In the genomic region with DNA sequence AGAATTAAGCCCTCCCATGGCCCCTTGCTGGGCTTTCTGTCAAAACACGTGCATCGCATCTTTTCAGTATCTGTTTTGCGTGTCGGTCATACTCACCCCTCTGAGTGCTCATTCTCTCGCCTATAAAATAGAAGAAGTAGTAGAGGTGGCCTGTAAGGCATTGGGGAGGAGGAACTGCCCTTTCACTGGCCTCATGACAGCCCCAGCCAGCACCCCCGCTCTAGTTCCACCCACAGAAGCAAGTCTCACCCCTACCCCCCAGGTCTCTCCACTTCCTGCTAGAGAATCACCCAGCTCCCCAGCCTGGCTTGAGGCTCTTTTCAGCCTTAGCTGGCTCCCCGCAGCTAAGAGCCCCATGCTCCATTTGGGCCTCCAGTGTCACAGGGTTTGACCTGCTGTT, we compare ENCODE assay signal across 29 cellular contexts. TPM values are rescaled to one million over a fixed set of nuclear protein-coding genes. Genes with fewer than 3 reads are reported as not detected.
"Had no signal": no experiment of that assay in that cellular context is flagged by ENCODE, and none has a peak within 500 bp of the region (broad histone marks: within the 10 kb centered on the region; RNA-seq: fewer than 3 reads in every experiment).

No MANE protein-coding gene starts in this region.

- H3K27me3 ChIP-seq: esophagus squamous epithelium, neural progenitor cell, spleen, tibial nerve had no signal

- H3K9me3 ChIP-seq: esophagus squamous epithelium, left ventricle myocardium inferior, spleen, tibial nerve had no signal

- H2AFZ ChIP-seq: neural progenitor cell, parathyroid adenoma had no signal

- H3K36me3 ChIP-seq: neural progenitor cell had no signal

- H3K4me3 ChIP-seq: esophagus squamous epithelium, left ventricle myocardium inferior, neural progenitor cell, spleen, tibial nerve had no signal

- H3K4me1 ChIP-seq: esophagus squamous epithelium, left ventricle myocardium inferior, neural progenitor cell, parathyroid adenoma, spleen, tibial nerve had no signal

- H3K79me2 ChIP-seq: parathyroid adenoma had no signal

- H3K27ac ChIP-seq: epithelial cell of prostate, esophagus squamous epithelium, left ventricle myocardium inferior, neural progenitor cell, parathyroid adenoma, spleen, tibial nerve had no signal

- H3K9ac ChIP-seq: neural progenitor cell, parathyroid adenoma had no signal

- DNase-seq: activated CD4-positive, alpha-beta memory T cell treated with anti-CD3 and anti-CD28 coated beads for 36 hours; activated CD4-positive, alpha-beta T cell treated with anti-CD3 and anti-CD28 coated beads, Interleukin-2, amount 10 ng/mL, durations not matched to agents 24 days and 14 days; activated CD4-positive, CD25-positive, alpha-beta regulatory T cell treated with anti-CD3 and anti-CD28 coated beads, Interleukin-2, amount 50 U/mL, for 72 hours; activated CD8-positive, alpha-beta memory T cell treated with anti-CD3 and anti-CD28 coated beads, Interleukin-2, amount 50 U/mL, for 4 hours; activated gamma-delta T cell treated with Interleukin-2 at 50 U/mL for 16 hours; activated naive CD8-positive, alpha-beta T cell treated with anti-CD3 and anti-CD28 coated beads, Interleukin-2, amount 50 U/mL, for 24 hours; activated T-cell treated with anti-CD3 and anti-CD28 coated beads, Interleukin-2, amount 50 U/mL, for 24 hours; dermis blood vessel endothelial cell; effector CD8-positive, alpha-beta T cell; esophagus squamous epithelium; foreskin melanocyte; left ventricle myocardium inferior; mammary epithelial cell; natural killer cell; occipital lobe; right cardiac atrium; spleen; stimulated activated naive CD4-positive, alpha-beta T cell treated with Interleukin-2 at 50 U/mL for 16 hours; T1000 had no signal

- ATAC-seq: activated naive CD8-positive, alpha-beta T cell treated with anti-CD3 and anti-CD28 coated beads, Interleukin-2, amount 50 U/mL, for 24 hours; activated T-helper 17 cell treated with anti-CD3 and anti-CD28 coated beads, Interleukin-2, amount 50 U/mL, for 72 hours; right cardiac atrium had no signal

- FAIRE-seq: endometrium had no signal

- H3K4me2 ChIP-seq: neural progenitor cell had no signal

RNA-seq across cellular contexts. Expression of gene ERAS, which starts 12.7 kb away (rescaled TPM):
- total RNA-seq: activated CD4-positive, alpha-beta memory T cell treated with anti-CD3 and anti-CD28 coated beads for 36 hours; activated CD4-positive, alpha-beta T cell treated with anti-CD3 and anti-CD28 coated beads, Interleukin-2, amount 10 ng/mL, durations not matched to agents 24 days and 14 days; dermis blood vessel endothelial cell; esophagus squamous epithelium; left ventricle myocardium inferior; mammary epithelial cell; natural killer cell; occipital lobe; right cardiac atrium; temporal lobe; tibial nerve; urinary bladder had no signal
- polyA plus RNA-seq: mammary epithelial cell, right cardiac atrium had no signal

RNA-seq across cellular contexts. Expression of gene PCSK1N, which starts 21.8 kb away (rescaled TPM):
- total RNA-seq: left ventricle myocardium inferior had no signal

RNA-seq across cellular contexts. Expression of gene GATA1, which starts 27.2 kb away (rescaled TPM):
- total RNA-seq: activated CD4-positive, alpha-beta memory T cell treated with anti-CD3 and anti-CD28 coated beads for 36 hours; activated CD4-positive, alpha-beta T cell treated with anti-CD3 and anti-CD28 coated beads, Interleukin-2, amount 10 ng/mL, durations not matched to agents 24 days and 14 days; activated CD8-positive, alpha-beta memory T cell treated with anti-CD3 and anti-CD28 coated beads for 36 hours; activated T-helper 17 cell treated with anti-CD3 and anti-CD28 coated beads, Interleukin-2, amount 50 U/mL, for 72 hours; dermis blood vessel endothelial cell; esophagus squamous epithelium; left ventricle myocardium inferior; mammary epithelial cell; mesothelial cell of epicardium; right cardiac atrium; temporal lobe; urinary bladder had no signal
- polyA plus RNA-seq: mammary epithelial cell, right cardiac atrium had no signal

RNA-seq across cellular contexts. Expression of gene GLOD5, which starts 52.1 kb away (rescaled TPM):
- total RNA-seq: activated CD4-positive, alpha-beta memory T cell treated with anti-CD3 and anti-CD28 coated beads for 36 hours; activated CD4-positive, alpha-beta T cell treated with anti-CD3 and anti-CD28 coated beads, Interleukin-2, amount 10 ng/mL, durations not matched to agents 24 days and 14 days; activated CD8-positive, alpha-beta memory T cell treated with anti-CD3 and anti-CD28 coated beads for 36 hours; activated T-helper 17 cell treated with anti-CD3 and anti-CD28 coated beads, Interleukin-2, amount 50 U/mL, for 72 hours; dermis blood vessel endothelial cell; esophagus squamous epithelium; left ventricle myocardium inferior; mammary epithelial cell; mesothelial cell of epicardium; natural killer cell; occipital lobe; right cardiac atrium; spleen; temporal lobe; tibial nerve; urinary bladder had no signal
- polyA plus RNA-seq: mammary epithelial cell, right cardiac atrium, spleen, urinary bladder had no signal
